ENCODE assay signal across 21 cellular contexts in the genomic region with DNA sequence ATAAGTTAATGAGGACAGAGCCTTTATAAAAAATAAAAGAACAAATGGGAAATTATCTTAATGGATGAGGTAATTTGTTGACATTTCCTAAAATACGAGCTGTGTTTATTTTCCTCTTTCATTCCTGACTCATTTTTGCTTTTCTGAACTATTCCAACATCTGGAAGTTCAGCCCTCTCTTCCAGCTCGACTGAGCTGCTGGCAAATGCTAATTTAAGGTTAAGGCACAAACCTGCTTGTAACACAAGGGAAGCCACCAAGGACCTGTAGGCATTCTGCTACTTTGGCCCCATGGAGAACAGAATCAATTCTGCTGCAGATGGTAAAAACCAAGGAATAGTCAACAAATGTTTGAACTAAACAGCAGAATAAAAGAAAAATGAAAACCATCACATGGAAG.
"Had no signal": no experiment of that assay in that cellular context is flagged by ENCODE, and none has a peak within 500 bp of the region (broad histone marks: within the 10 kb centered on the region; RNA-seq: fewer than 3 reads in every experiment).

No MANE protein-coding gene starts in this region.

- FAIRE-seq: astrocyte, endothelial cell of umbilical vein had no signal

- H3K79me2 ChIP-seq: hepatocyte, parathyroid adenoma had no signal

- H3K4me1 ChIP-seq: breast epithelium, lower lobe of right lung, parathyroid adenoma, upper lobe of left lung had no signal

- H3K4me3 ChIP-seq: breast epithelium, esophagus muscularis mucosa, hepatocyte, lower lobe of right lung, thoracic aorta, upper lobe of left lung had no signal

- H3K27ac ChIP-seq: breast epithelium, esophagus muscularis mucosa, hepatocyte, lower lobe of right lung, parathyroid adenoma, thoracic aorta, upper lobe of left lung, WERI-Rb-1 had no signal

- H3K4me3 Mint-ChIP-seq: activated T-cell treated with anti-CD3 and anti-CD28 coated beads, Interleukin-2, amount 50 U/mL, for 72 hours; nephron; stimulated activated naive B cell treated with anti-CD40 and anti-IgM and Interleukin-4, amounts not matched to agents 10 μg/mL and 1 μg/mL and 100 μg/mL, for 72 hours had no signal

- H3K9me3 ChIP-seq: breast epithelium, esophagus muscularis mucosa, lower lobe of right lung, thoracic aorta, upper lobe of left lung had no signal

- H3K4me1 Mint-ChIP-seq: nephron; stimulated activated naive B cell treated with anti-CD40 and anti-IgM and Interleukin-4, amounts not matched to agents 10 μg/mL and 1 μg/mL and 100 μg/mL, for 72 hours had no signal

- H3K27me3 ChIP-seq: breast epithelium, hepatocyte, upper lobe of left lung had no signal

- H3K9ac ChIP-seq: parathyroid adenoma had no signal

- H3K27ac Mint-ChIP-seq: activated T-cell treated with anti-CD3 and anti-CD28 coated beads, Interleukin-2, amount 50 U/mL, for 72 hours; nephron; stimulated activated naive B cell treated with anti-CD40 and anti-IgM and Interleukin-4, amounts not matched to agents 10 μg/mL and 1 μg/mL and 100 μg/mL, for 72 hours had no signal

- H3K36me3 Mint-ChIP-seq: stimulated activated naive B cell treated with anti-CD40 and anti-IgM and Interleukin-4, amounts not matched to agents 10 μg/mL and 1 μg/mL and 100 μg/mL, for 72 hours had no signal

- H3K4me2 ChIP-seq: hepatocyte had no signal

- H2AFZ ChIP-seq: hepatocyte, parathyroid adenoma had no signal

- ATAC-seq: activated T-cell treated with anti-CD3 and anti-CD28 coated beads, Interleukin-2, amount 50 U/mL, for 72 hours; lower lobe of right lung; stimulated activated naive B cell treated with anti-CD40 and anti-IgM and Interleukin-4, amounts not matched to agents 10 μg/mL and 1 μg/mL and 100 μg/mL, for 72 hours had no signal

- DNase-seq: activated CD4-positive, alpha-beta T cell treated with anti-CD3 and anti-CD28 coated beads, Interleukin-2, amount 50 U/mL, for 4 hours; activated effector memory CD4-positive, alpha-beta T cell treated with anti-CD3 and anti-CD28 coated beads, Interleukin-2, amount 50 U/mL, for 16 hours; activated naive CD4-positive, alpha-beta T cell treated with anti-CD3 and anti-CD28 coated beads, Interleukin-2, amount 50 U/mL, for 16 hours; activated T-cell treated with anti-CD3 and anti-CD28 coated beads, Interleukin-2, amount 50 U/mL, for 72 hours; cerebellar nuclear complex; effector CD4-positive, alpha-beta T cell; left cardiac atrium; lower lobe of right lung; midbrain; stimulated activated naive B cell treated with anti-CD40 and anti-IgM and Interleukin-4, amounts not matched to agents 10 μg/mL and 1 μg/mL and 100 μg/mL, for 72 hours; T-helper 2 cell; upper lobe of left lung; WERI-Rb-1 had no signal

- H3K36me3 ChIP-seq: breast epithelium, esophagus muscularis mucosa, lower lobe of right lung, thoracic aorta, upper lobe of left lung, WERI-Rb-1 had no signal
